ENCODE assay signal across 8 cellular contexts in the genomic region with DNA sequence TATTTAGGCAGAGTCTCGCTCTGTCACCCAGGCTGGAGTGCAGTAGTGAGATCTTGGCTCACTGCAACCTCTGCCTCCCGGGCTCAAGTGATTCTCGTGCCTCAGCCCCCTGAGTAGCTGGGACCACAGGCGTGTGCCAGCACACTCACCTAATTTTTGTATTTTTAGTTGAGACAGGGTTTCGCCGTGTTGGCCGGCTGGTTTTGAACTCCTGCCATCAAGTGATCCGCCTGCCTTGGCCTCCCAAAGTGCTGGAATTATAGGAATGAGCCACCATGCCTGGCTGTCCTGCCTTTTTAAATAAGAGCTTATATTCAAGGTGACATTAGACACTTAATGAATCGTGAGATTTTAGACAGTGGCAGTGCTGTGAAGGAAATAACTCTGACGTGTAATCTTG. TPM values are rescaled to one million over a fixed set of nuclear protein-coding genes. Genes with fewer than 3 reads are reported as not detected.
A peak's percentile ranks its signal among the peaks of the same experiment; 100 is the strongest.
DNase-seq lines count a peak whose midpoint lies in the region; FAIRE-seq and TF ChIP-seq lines count a peak whose summit lies in the region.
"Not testable (repeated sequence)": the region's sequence is repeated elsewhere in the genome, so short reads cannot be mapped to it uniquely, and the experiment has no call there.

No MANE protein-coding gene starts in this region.

- H4K20me1 ChIP-seq in astrocyte (ENCODE audit: insufficient read depth, low read length), result peaks cover 90% of the 10 kb centered on the region

- H3K36me3 Mint-ChIP-seq in astrocyte (ENCODE audit: low read depth, unreplicated experiment), result not testable (repeated sequence)
- H3K36me3 Mint-ChIP-seq in osteocyte (ENCODE audit: unreplicated experiment), result peaks cover 15% of the 10 kb centered on the region

- POLR2A ChIA-PET in A673 (lab: Charles Lee; ENCODE audit: low non-redundant PET); RWPE1 (lab: Yijun Ruan, JAX; ENCODE audit: low non-redundant PET): not testable (repeated sequence)

- CTCF ChIA-PET in A673 (lab: Charles Lee), result not testable (repeated sequence)
- CTCF ChIA-PET in RWPE1 (lab: Yijun Ruan, JAX), result interaction anchor here (0.6 kb wide), 1 partner anchor 17 kb away, joined by 5 read pairs; no protein-coding TSS in a partner anchor

- DNase-seq in A673 (ENCODE audit: low spot score); RWPE1 (ENCODE audit: low spot score); right atrium auricular region (ENCODE audit: low spot score); osteocyte (ENCODE audit: extremely low spot score, unreplicated experiment): not testable (repeated sequence)
- DNase-seq in astrocyte (ENCODE audit: low read depth) (peak; percentile 38), choroid plexus epithelial cell (ENCODE audit: low read depth) (peak; percentile 24), fibroblast of the aortic adventitia (ENCODE audit: low read depth) (peak; percentile 63)

- not testable (repeated sequence) for FAIRE-seq in astrocyte (lab: Jason Lieb, UNC)

- not testable (repeated sequence) for TF ChIP-seq CTCF in A673 (conservative IDR thresholded peaks at IDR 0.05; ENCODE audit: low read depth, low read length); RWPE1 (conservative IDR thresholded peaks at IDR 0.05; ENCODE audit: low read depth); astrocyte (IDR thresholded peaks at IDR 0.05; ENCODE audit: insufficient read depth, low read depth, low read length); choroid plexus epithelial cell (conservative IDR thresholded peaks at IDR 0.05; ENCODE audit: low read depth, low read length); fibroblast of the aortic adventitia (IDR thresholded peaks at IDR 0.05; ENCODE audit: insufficient read depth, low read length); right atrium auricular region (IDR thresholded peaks at IDR 0.05); osteocyte (IDR thresholded peaks at IDR 0.05)

- peak overlapping the region; percentile 20 for H3K9ac ChIP-seq in astrocyte (ENCODE audit: low read length)
- peak overlapping the region in 1 of 2 donors; percentile 1 for H3K9ac ChIP-seq in stomach smooth muscle (ENCODE audit: low read length in 2 of 2)

- peak overlapping the region; percentile 1 for H3K4me2 ChIP-seq in astrocyte (ENCODE audit: low read length)

- H3K79me2 ChIP-seq in astrocyte (ENCODE audit: insufficient read depth, low read length), result peaks cover 98% of the 10 kb centered on the region

- H3K9me3 Mint-ChIP-seq in astrocyte (ENCODE audit: unreplicated experiment); osteocyte (ENCODE audit: unreplicated experiment): not testable (repeated sequence)

- H3K4me3 ChIP-seq in A673 (ENCODE audit: low read depth, low read length, poor library complexity, severe bottlenecking); astrocyte (ENCODE audit: insufficient read depth, low read depth, low read length); choroid plexus epithelial cell (ENCODE audit: low read depth, low read length); fibroblast of the aortic adventitia (ENCODE audit: low read depth, low read length); right atrium auricular region: not testable (repeated sequence)
- H3K4me3 ChIP-seq in stomach smooth muscle (ENCODE audit: low read length in 2 of 2), result peak overlapping the region in 1 of 2 donors; percentile 35

- not testable (repeated sequence) for H3K4me1 ChIP-seq in A673 (ENCODE audit: insufficient read depth, low read length, poor library complexity, severe bottlenecking)
- peaks cover 31% of the 10 kb centered on the region for H3K4me1 ChIP-seq in astrocyte (ENCODE audit: insufficient read depth, low read length)
- H3K4me1 ChIP-seq in right atrium auricular region, result peaks cover 0 to 51% of the 10 kb centered on the region in 2 donors
- H3K4me1 ChIP-seq in stomach smooth muscle (ENCODE audit: control insufficient read depth, insufficient read depth, low read length), result peaks cover 32% of the 10 kb centered on the region

- H3K9me3 ChIP-seq in A673 (ENCODE audit: low read depth, low read length, poor library complexity, severe bottlenecking); astrocyte (ENCODE audit: insufficient read depth, low read depth, low read length); right atrium auricular region; stomach smooth muscle (ENCODE audit: control insufficient read depth in 2 of 2, low read length in 2 of 2): not testable (repeated sequence)

- not testable (repeated sequence) for H3K27me3 Mint-ChIP-seq in astrocyte (ENCODE audit: low read depth, unreplicated experiment); osteocyte (ENCODE audit: unreplicated experiment)

- H2AFZ ChIP-seq in astrocyte (ENCODE audit: low read depth, low read length), result not testable (repeated sequence)

- intact Hi-C loops in A673 (cut with micrococcal nuclease; ENCODE audit: unreplicated experiment), result not testable (repeated sequence)

- peaks cover 22% of the 10 kb centered on the region for H3K4me1 Mint-ChIP-seq in astrocyte (ENCODE audit: low read depth, unreplicated experiment)
- peaks cover 33% of the 10 kb centered on the region for H3K4me1 Mint-ChIP-seq in osteocyte (ENCODE audit: unreplicated experiment)

- H3K36me3 ChIP-seq in A673 (ENCODE audit: insufficient read depth, low read length, poor library complexity, severe bottlenecking) (peaks cover 40% of the 10 kb centered on the region), astrocyte (ENCODE audit: insufficient read depth, low read length) (peaks cover 31% of the 10 kb centered on the region), right atrium auricular region (peaks cover 43% of the 10 kb centered on the region), stomach smooth muscle (ENCODE audit: control insufficient read depth in 2 of 2, insufficient read depth in 2 of 2, low read length in 2 of 2) (peaks cover 28 to 30% of the 10 kb centered on the region in 2 donors)

- H3K27ac ChIP-seq in A673 (ENCODE audit: low read depth, low read length, poor library complexity, severe bottlenecking), result peak overlapping the region; percentile 26
- peak overlapping the region; percentile 41 for H3K27ac ChIP-seq in RWPE1
- H3K27ac ChIP-seq in astrocyte (ENCODE audit: low read depth, low read length), result peak overlapping the region; percentile 36
- peak overlapping the region; percentile 45 to 58 for H3K27ac ChIP-seq in right atrium auricular region
- peak overlapping the region; percentile 46 for H3K27ac ChIP-seq in stomach smooth muscle (ENCODE audit: low read length)

- BruUV-seq in A673 (replicated peaks; lab: Mats Ljungman, UMichigan), result not testable (repeated sequence)

- not testable (repeated sequence) for H3K27ac Mint-ChIP-seq in astrocyte (ENCODE audit: unreplicated experiment)
- H3K27ac Mint-ChIP-seq in osteocyte (ENCODE audit: unreplicated experiment), result peak overlapping the region; percentile 72

- H3K27me3 ChIP-seq in A673 (replicated peaks; ENCODE audit: insufficient read depth, low read depth, low read length, poor library complexity); astrocyte (ENCODE audit: insufficient read depth, low read length); right atrium auricular region; stomach smooth muscle (ENCODE audit: control insufficient read depth in 1 of 2, insufficient read depth in 2 of 2, low read length in 2 of 2): not testable (repeated sequence)

- H3K4me3 Mint-ChIP-seq in astrocyte (ENCODE audit: unreplicated experiment); osteocyte (ENCODE audit: unreplicated experiment): not testable (repeated sequence)

RNA-seq across cellular contexts. Expression of gene KLC1, which starts 24.3 kb away (rescaled TPM):
- 163 and 171 TPM in 2 replicates for total RNA-seq in A673 (2021)
- 226 and 238 TPM in 2 replicates for total RNA-seq in astrocyte
- 212 and 1,079 TPM in 2 replicates for total RNA-seq in fibroblast of the aortic adventitia (ENCODE audit: low replicate concordance)
- total RNA-seq in right atrium auricular region, result 100 to 1,000 TPM; 185 to 201 TPM
- total RNA-seq in osteocyte, result 186 and 211 TPM in 2 replicates
